Comparison of ENCODE assay signal across 8 cellular contexts in genomic region chr17:81222906-81223757, GRCh38. TPM values are rescaled to one million over a fixed set of nuclear protein-coding genes. Genes with fewer than 3 reads are reported as not detected.
DNase-seq lines count a peak whose midpoint lies in the region; ATAC-seq and TF ChIP-seq lines count a peak whose summit lies in the region.

CEP131 (minus strand) TSS chr17:81222965; CDS start chr17:81220056, 2,909 bp downstream.

- H3K27ac ChIP-seq in SK-N-SH (ENCODE audit: low read depth in 2 of 2, low read length in 1 of 2): peak within 1 kb of the TSS in 1 of 2 experiments; percentile 24; a peak in 1 of 4 replicates
- H3K27ac ChIP-seq in suprapubic skin: no peak within 1 kb of the TSS

- no peak for TF ChIP-seq RAD21 in SK-N-SH (IDR thresholded peaks at IDR 0.05; ENCODE audit: low read length)

- CTCF ChIA-PET in SK-N-SH (lab: Yijun Ruan, JAX): interaction anchor here (0.7 to 3.8 kb wide), 4 partner anchors 16 to 199 kb away, joined by 3 to 15 read pairs (median 4); partner anchors contain the start of genes NDUFAF8 and TEPSIN

- 9% methylated on average over 44 of the region's 79 CpGs for WGBS in SK-N-SH (ENCODE audit: low lambda C conversion rate)
- 4% methylated on average over 32 of the region's 79 CpGs for WGBS in suprapubic skin

- no peaks in the 10 kb centered on the region for H3K27me3 ChIP-seq in GM06990 (replicated peaks; ENCODE audit: control insufficient read depth, insufficient read depth, low read length)
- H3K27me3 ChIP-seq in SK-N-SH (ENCODE audit: insufficient read depth): no peaks in the 10 kb centered on the region
- H3K27me3 ChIP-seq in suprapubic skin: no peaks in the 10 kb centered on the region

- peaks cover 3% of the 10 kb centered on the region for H3K36me3 ChIP-seq in GM06990 (ENCODE audit: control insufficient read depth, insufficient read depth, low read length)
- no peaks in the 10 kb centered on the region for H3K36me3 ChIP-seq in SK-N-SH (replicated peaks in 1 of 2; ENCODE audit: control insufficient read depth in 1 of 2, insufficient read depth in 2 of 2, low read length in 1 of 2)
- peaks cover 5% of the 10 kb centered on the region for H3K36me3 ChIP-seq in suprapubic skin

- peaks cover 17% of the 10 kb centered on the region for H3K79me2 ChIP-seq in SK-N-SH (ENCODE audit: insufficient read depth)

- H3K9ac ChIP-seq in SK-N-SH: peak within 1 kb of the TSS; percentile 79

- peak within 1 kb of the TSS; percentile 85 for H3K4me3 ChIP-seq in GM06990 (replicated peaks; ENCODE audit: low read depth, low read length)
- peak within 1 kb of the TSS; percentile 76 to 94 for H3K4me3 ChIP-seq in SK-N-SH (ENCODE audit: low read depth in 2 of 2, low read length in 1 of 2)
- peak within 1 kb of the TSS; percentile 64 for H3K4me3 ChIP-seq in suprapubic skin

- no peaks in the 10 kb centered on the region for H4K20me1 ChIP-seq in SK-N-SH (ENCODE audit: insufficient read depth)

- peak; percentile 86 for ATAC-seq in HG02610 (IDR thresholded peaks at IDR 0.05; ENCODE audit: unreplicated experiment)

- peaks cover 19% of the 10 kb centered on the region for H3F3A ChIP-seq in SK-N-SH (replicated peaks; ENCODE audit: insufficient read depth)

- H3K4me2 ChIP-seq in SK-N-SH: peak within 1 kb of the TSS; percentile 100

- no peaks in the 10 kb centered on the region for H3K9me2 ChIP-seq in SK-N-SH

- DNase-seq in GM06990 (ENCODE audit: extremely low read depth, insufficient read length): peak; percentile 97
- DNase-seq in NCI-H1092 (lab: John Stamatoyannopoulos, UW): peak; percentile 97
- DNase-seq in SK-N-SH: peak; percentile 100
- peak; percentile 99 for DNase-seq in activated naive CD4-positive, alpha-beta T cell treated with anti-CD3 and anti-CD28 coated beads, Interleukin-2, amount 50 U/mL, for 16 hours
- peak; percentile 98 for DNase-seq in globus pallidus (ENCODE audit: low spot score)
- peak; percentile 81 to 99 (median 97) for DNase-seq in nucleus accumbens (lab: John Stamatoyannopoulos, UW)
- DNase-seq in suprapubic skin (ENCODE audit: low spot score in 2 of 2): peak; percentile 99

- no peak for TF ChIP-seq CTCF in GM06990 (IDR thresholded peaks at IDR 0.05; ENCODE audit: insufficient read depth, low read length, poor library complexity, severe bottlenecking)
- no peak for TF ChIP-seq CTCF in SK-N-SH (IDR thresholded peaks at IDR 0.05)
- no peak for TF ChIP-seq CTCF in suprapubic skin (IDR thresholded peaks at IDR 0.05)

- peak within 1 kb of the TSS; percentile 90 for H2AFZ ChIP-seq in SK-N-SH (ENCODE audit: low read depth)

- no peak for TF ChIP-seq EP300 in SK-N-SH (IDR thresholded peaks at IDR 0.05; ENCODE audit: borderline replicate concordance in 1 of 2, low read depth in 1 of 2, low read length in 1 of 2)
- TF ChIP-seq EP300 in suprapubic skin (IDR thresholded peaks at IDR 0.05): no peak

- TF ChIP-seq POLR2A in suprapubic skin (IDR thresholded peaks at IDR 0.05): no peak

- H3K9me3 ChIP-seq in SK-N-SH: no peaks in the 10 kb centered on the region
- H3K9me3 ChIP-seq in suprapubic skin: no peaks in the 10 kb centered on the region

- POLR2A ChIA-PET in SK-N-SH (lab: Yijun Ruan, JAX): interaction anchor here (0.7 to 1.2 kb wide), 5 partner anchors 9 to 144 kb away, joined by 3 to 7 read pairs (median 3); partner anchors contain the start of gene NDUFAF8

- H3K4me1 ChIP-seq in SK-N-SH (ENCODE audit: control insufficient read depth in 1 of 2, insufficient read depth in 2 of 2, low read depth in 1 of 2, low read length in 1 of 2) (peaks cover 7 to 16% of the 10 kb centered on the region in 2 experiments; a peak in 3 of 4 replicates), suprapubic skin (peaks cover 23% of the 10 kb centered on the region)

TF ChIP-seq in SK-N-SH, 30 proteins besides CTCF, POLR2A, EP300 and RAD21 (continues in another document):
- TF ChIP-seq CHD2 (IDR thresholded peaks at IDR 0.05; ENCODE audit: low read length, partially characterized antibody): peak; percentile 96
- peak; percentile 44 for TF ChIP-seq NRF1 (IDR thresholded peaks at IDR 0.05; ENCODE audit: low read depth, low read length)
- 0 out of 2 replicates have a peak, but pooled peaks have one; percentile 30 for TF ChIP-seq GABPA (IDR thresholded peaks at IDR 0.05; ENCODE audit: low read depth)
- peak; percentile 93 for TF ChIP-seq RFX5 (IDR thresholded peaks at IDR 0.05; ENCODE audit: low read length)
- TF ChIP-seq, protein P1, sequence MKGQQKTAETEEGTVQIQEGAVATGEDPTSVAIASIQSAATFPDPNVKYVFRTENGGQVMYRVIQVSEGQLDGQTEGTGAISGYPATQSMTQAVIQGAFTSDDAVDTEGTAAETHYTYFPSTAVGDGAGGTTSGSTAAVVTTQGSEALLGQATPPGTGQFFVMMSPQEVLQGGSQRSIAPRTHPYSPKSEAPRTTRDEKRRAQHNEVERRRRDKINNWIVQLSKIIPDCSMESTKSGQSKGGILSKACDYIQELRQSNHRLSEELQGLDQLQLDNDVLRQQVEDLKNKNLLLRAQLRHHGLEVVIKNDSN (IDR thresholded peaks at IDR 0.05; ENCODE audit: borderline replicate concordance, low read depth): no peak
- no peak for TF ChIP-seq MEF2A (IDR thresholded peaks at IDR 0.05; ENCODE audit: borderline replicate concordance, low read depth)
- TF ChIP-seq SMC3 (IDR thresholded peaks at IDR 0.05; ENCODE audit: low read depth, low read length): no peak
- TF ChIP-seq SIN3A (IDR thresholded peaks at IDR 0.05; ENCODE audit: borderline replicate concordance, low read depth, low read length): no peak
- TF ChIP-seq POLR2AphosphoS5 (IDR thresholded peaks at IDR 0.05; ENCODE audit: low read depth, low read length): peak; percentile 55
- TF ChIP-seq RCOR1 (IDR thresholded peaks at IDR 0.05; ENCODE audit: low read length): no peak
- TF ChIP-seq IRF3 (IDR thresholded peaks at IDR 0.05; ENCODE audit: low read depth, low read length): peak; percentile 98
- TF ChIP-seq FOXJ3 (CRISPR knock-in tag; IDR thresholded peaks at IDR 0.05): no peak
- TF ChIP-seq REST (IDR thresholded peaks at IDR 0.05; ENCODE audit: low read depth, low read length): no peak
- peak; percentile 55; the same call in 1 of the 2 replicates for TF ChIP-seq TAF1 (IDR thresholded peaks at IDR 0.05; ENCODE audit: borderline replicate concordance, low read depth, low read length)
- no peak for TF ChIP-seq NFIC (IDR thresholded peaks at IDR 0.05; ENCODE audit: borderline replicate concordance)
- TF ChIP-seq TEAD4 (IDR thresholded peaks at IDR 0.05; ENCODE audit: borderline replicate concordance, insufficient read depth): no peak
- no peak for TF ChIP-seq FOSL2 (IDR thresholded peaks at IDR 0.05; ENCODE audit: borderline replicate concordance, low read depth)
- TF ChIP-seq, protein P2, sequence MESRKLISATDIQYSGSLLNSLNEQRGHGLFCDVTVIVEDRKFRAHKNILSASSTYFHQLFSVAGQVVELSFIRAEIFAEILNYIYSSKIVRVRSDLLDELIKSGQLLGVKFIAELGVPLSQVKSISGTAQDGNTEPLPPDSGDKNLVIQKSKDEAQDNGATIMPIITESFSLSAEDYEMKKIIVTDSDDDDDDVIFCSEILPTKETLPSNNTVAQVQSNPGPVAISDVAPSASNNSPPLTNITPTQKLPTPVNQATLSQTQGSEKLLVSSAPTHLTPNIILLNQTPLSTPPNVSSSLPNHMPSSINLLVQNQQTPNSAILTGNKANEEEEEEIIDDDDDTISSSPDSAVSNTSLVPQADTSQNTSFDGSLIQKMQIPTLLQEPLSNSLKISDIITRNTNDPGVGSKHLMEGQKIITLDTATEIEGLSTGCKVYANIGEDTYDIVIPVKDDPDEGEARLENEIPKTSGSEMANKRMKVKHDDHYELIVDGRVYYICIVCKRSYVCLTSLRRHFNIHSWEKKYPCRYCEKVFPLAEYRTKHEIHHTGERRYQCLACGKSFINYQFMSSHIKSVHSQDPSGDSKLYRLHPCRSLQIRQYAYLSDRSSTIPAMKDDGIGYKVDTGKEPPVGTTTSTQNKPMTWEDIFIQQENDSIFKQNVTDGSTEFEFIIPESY (IDR thresholded peaks at IDR 0.05; ENCODE audit: borderline replicate concordance, low read depth): no peak
- no peak for TF ChIP-seq FOXM1 (IDR thresholded peaks at IDR 0.05; ENCODE audit: low read depth)

RNA-seq across cellular contexts. Expression of gene CEP131, which starts in this region (rescaled TPM):
- polyA plus RNA-seq in SK-N-SH (2012; rRNA removed): 26.5 and 34.8 TPM in 2 replicates
- polyA plus RNA-seq in SK-N-SH (2012; cell fraction: cytosol; rRNA removed): 12.9 and 16.3 TPM in 2 replicates
- 196 and 378 TPM in 2 replicates for polyA plus RNA-seq in SK-N-SH (2012; cell fraction: nucleus; rRNA removed)
- total RNA-seq in suprapubic skin: 1 to 10 TPM; 4.2 to 9.5 (median 8.0) TPM
